Comparison of ENCODE assay signal across 35 cellular contexts in the genomic region with DNA sequence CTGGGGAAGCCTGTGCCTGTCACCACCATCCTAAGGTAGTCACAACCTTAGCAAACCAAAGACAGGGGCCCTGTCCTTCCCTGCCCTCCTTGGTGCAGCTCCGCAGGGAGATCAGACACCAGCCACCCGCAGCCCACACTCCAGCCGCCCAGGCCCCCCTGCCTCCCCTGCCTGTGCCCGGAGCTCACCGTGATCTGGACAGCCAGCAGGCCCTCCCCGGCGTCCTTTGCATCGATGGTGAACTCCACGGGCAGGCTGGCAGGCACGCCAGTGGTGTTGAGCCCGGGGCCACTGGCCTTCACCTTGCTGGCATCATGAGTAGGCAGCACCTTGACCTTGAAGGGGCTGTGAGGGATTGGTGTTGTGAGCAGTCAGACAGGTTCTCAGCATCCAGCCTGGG. TPM values are rescaled to one million over a fixed set of nuclear protein-coding genes. Genes with fewer than 3 reads are reported as not detected.
DNase-seq lines count a peak whose midpoint lies in the region; ATAC-seq, FAIRE-seq and TF ChIP-seq lines count a peak whose summit lies in the region.
"Had no signal": no experiment of that assay in that cellular context is flagged by ENCODE, and none has a peak within 500 bp of the region (broad histone marks: within the 10 kb centered on the region; RNA-seq: fewer than 3 reads in every experiment).

No MANE protein-coding gene starts in this region.

- FAIRE-seq in astrocyte (lab: Jason Lieb, UNC) = no peak
- FAIRE-seq: G401.6 had no signal

- no peak overlapping the region for H3K9ac ChIP-seq in astrocyte (ENCODE audit: low read length)
- H3K9ac ChIP-seq in muscle layer of colon (ENCODE audit: low read length) = no peak overlapping the region

- no peak overlapping the region for H3K27ac Mint-ChIP-seq in astrocyte (ENCODE audit: unreplicated experiment)
- peak overlapping the region; percentile 68 for H3K27ac Mint-ChIP-seq in type B pancreatic cell
- no peak overlapping the region for H3K27ac Mint-ChIP-seq in activated CD4-positive, alpha-beta T cell treated with anti-CD3 and anti-CD28 coated beads, Interleukin-2, amount 10 ng/mL, durations not matched to agents 7 days and 5 days
- H3K27ac Mint-ChIP-seq: brain; nephron; stimulated activated naive CD8-positive, alpha-beta T cell treated with anti-CD3 and anti-CD28 coated beads, Interleukin-15, Interleukin-2, amounts not matched to agents 100 ng/mL and 50 ng/mL, for 24 hours had no signal

- H3K27me3 Mint-ChIP-seq in astrocyte (ENCODE audit: low read depth, unreplicated experiment) (no peaks in the 10 kb centered on the region), type B pancreatic cell (no peaks in the 10 kb centered on the region)
- no peaks in the 10 kb centered on the region for H3K27me3 Mint-ChIP-seq in activated CD4-positive, alpha-beta T cell treated with anti-CD3 and anti-CD28 coated beads, Interleukin-2, amount 10 ng/mL, durations not matched to agents 7 days and 5 days
- H3K27me3 Mint-ChIP-seq: brain; stimulated activated naive CD8-positive, alpha-beta T cell treated with anti-CD3 and anti-CD28 coated beads, Interleukin-15, Interleukin-2, amounts not matched to agents 100 ng/mL and 50 ng/mL, for 24 hours had no signal

- CTCF ChIA-PET in activated CD4-positive, alpha-beta T cell treated with anti-CD3 and anti-CD28 coated beads, Interleukin-2, amount 10 ng/mL, durations not matched to agents 7 days and 5 days (lab: Charles Lee) = interaction anchor here (0.9 kb wide), 1 partner anchor 15 kb away, joined by 4 read pairs; no protein-coding TSS in a partner anchor

- intact Hi-C loops in Right ventricle myocardium inferior (cut with DNase I) = no loop called here

- H3K9me3 ChIP-seq in cardiac muscle cell (ENCODE audit: low read depth) (no peaks in the 10 kb centered on the region), astrocyte (ENCODE audit: insufficient read depth, low read depth, low read length) (no peaks in the 10 kb centered on the region), muscle layer of colon (ENCODE audit: low read length) (no peaks in the 10 kb centered on the region)
- H3K9me3 ChIP-seq: BE2C, gastrocnemius medialis, ovary, SJCRH30, thoracic aorta had no signal

- H3K4me1 Mint-ChIP-seq in astrocyte (ENCODE audit: low read depth, unreplicated experiment) (peaks cover 9% of the 10 kb centered on the region), type B pancreatic cell (ENCODE audit: unreplicated experiment) (no peaks in the 10 kb centered on the region)
- peaks cover 35% of the 10 kb centered on the region for H3K4me1 Mint-ChIP-seq in activated CD4-positive, alpha-beta T cell treated with anti-CD3 and anti-CD28 coated beads, Interleukin-2, amount 10 ng/mL, durations not matched to agents 7 days and 5 days
- H3K4me1 Mint-ChIP-seq: brain, nephron had no signal

- DNase-seq in cardiac muscle cell (ENCODE audit: low read depth in 1 of 2, low spot score in 1 of 2) = no peak
- DNase-seq in Right ventricle myocardium inferior (ENCODE audit: missing footprints) = no peak
- no peak for DNase-seq in astrocyte (ENCODE audit: low read depth)
- DNase-seq in type B pancreatic cell (ENCODE audit: extremely low spot score, unreplicated experiment) = no peak
- no peak for DNase-seq in OCI-M1 (lab: John Stamatoyannopoulos, UW)
- no peak for DNase-seq in activated CD4-positive, alpha-beta T cell treated with anti-CD3 and anti-CD28 coated beads, Interleukin-2, amount 10 ng/mL, durations not matched to agents 7 days and 5 days
- no peak for DNase-seq in activated CD4-positive, alpha-beta T cell treated with anti-CD3 and anti-CD28 coated beads for 1 hour
- DNase-seq: activated CD4-positive, alpha-beta T cell treated with anti-CD3 and anti-CD28 coated beads for 48 hours; activated CD8-positive, alpha-beta memory T cell treated with anti-CD3 and anti-CD28 coated beads for 24 hours; activated effector memory CD4-positive, alpha-beta T cell treated with Interleukin-2 at 50 U/mL for 16 hours; activated T-cell treated with anti-CD3 and anti-CD28 coated beads, Interleukin-2, amount 50 U/mL, for 1 hour; BE2C; COR-L47; dorsolateral prefrontal cortex; gastrocnemius medialis; left colon; mammary epithelial cell; MV-4-11; NCI-H1436; NCI-H2081; NCI-H345; NCI-H748 treated with DMSO at 0.1 percent for 48 hours; ovary; SJCRH30; SW 1271; T-helper 9 cell had no signal

- H3K4me1 ChIP-seq in cardiac muscle cell (ENCODE audit: low read depth) (no peaks in the 10 kb centered on the region), astrocyte (ENCODE audit: insufficient read depth, low read length) (peaks cover 5% of the 10 kb centered on the region), muscle layer of colon (ENCODE audit: insufficient read depth, low read length) (peaks cover 6% of the 10 kb centered on the region)
- H3K4me1 ChIP-seq: BE2C, gastrocnemius medialis, SJCRH30 had no signal

- POLR2A ChIA-PET in activated CD4-positive, alpha-beta T cell treated with anti-CD3 and anti-CD28 coated beads, Interleukin-2, amount 10 ng/mL, durations not matched to agents 7 days and 5 days (lab: Charles Lee) = no interaction called here

- peaks cover 98% of the 10 kb centered on the region for H4K20me1 ChIP-seq in astrocyte (ENCODE audit: insufficient read depth, low read length)

- no peaks in the 10 kb centered on the region for H3K27me3 ChIP-seq in cardiac muscle cell
- no peaks in the 10 kb centered on the region for H3K27me3 ChIP-seq in astrocyte (ENCODE audit: insufficient read depth, low read length)
- no peaks in the 10 kb centered on the region for H3K27me3 ChIP-seq in muscle layer of colon (ENCODE audit: control insufficient read depth in 1 of 2, insufficient read depth in 2 of 2, low read length in 2 of 2)
- H3K27me3 ChIP-seq: BE2C, gastrocnemius medialis, hepatocyte, ovary, SJCRH30 had no signal

- no peak for ATAC-seq in Right ventricle myocardium inferior
- ATAC-seq: gastrocnemius medialis, left colon had no signal

- H3K4me3 ChIP-seq in cardiac muscle cell (no peak overlapping the region), astrocyte (ENCODE audit: insufficient read depth, low read depth, low read length) (no peak overlapping the region), muscle layer of colon (ENCODE audit: low read depth in 1 of 2, low read length in 2 of 2) (no peak overlapping the region)
- H3K4me3 ChIP-seq: dorsolateral prefrontal cortex, gastrocnemius medialis, hepatocyte, ovary, SJCRH30, smooth muscle cell, thoracic aorta had no signal

- H3K9me3 Mint-ChIP-seq in astrocyte (ENCODE audit: unreplicated experiment) (no peaks in the 10 kb centered on the region), type B pancreatic cell (no peaks in the 10 kb centered on the region)
- no peaks in the 10 kb centered on the region for H3K9me3 Mint-ChIP-seq in activated CD4-positive, alpha-beta T cell treated with anti-CD3 and anti-CD28 coated beads, Interleukin-2, amount 10 ng/mL, durations not matched to agents 7 days and 5 days
- H3K9me3 Mint-ChIP-seq: stimulated activated naive CD8-positive, alpha-beta T cell treated with anti-CD3 and anti-CD28 coated beads, Interleukin-15, Interleukin-2, amounts not matched to agents 100 ng/mL and 50 ng/mL, for 24 hours had no signal

- H3K4me3 Mint-ChIP-seq in astrocyte (ENCODE audit: unreplicated experiment) = peak overlapping the region; percentile 40
- no peak overlapping the region for H3K4me3 Mint-ChIP-seq in type B pancreatic cell
- H3K4me3 Mint-ChIP-seq in activated CD4-positive, alpha-beta T cell treated with anti-CD3 and anti-CD28 coated beads, Interleukin-2, amount 10 ng/mL, durations not matched to agents 7 days and 5 days = no peak overlapping the region
- H3K4me3 Mint-ChIP-seq: brain; nephron; stimulated activated naive CD8-positive, alpha-beta T cell treated with anti-CD3 and anti-CD28 coated beads, Interleukin-15, Interleukin-2, amounts not matched to agents 100 ng/mL and 50 ng/mL, for 24 hours had no signal

- H3K36me3 Mint-ChIP-seq in astrocyte (ENCODE audit: low read depth, unreplicated experiment) (peaks cover 4% of the 10 kb centered on the region), type B pancreatic cell (peaks cover 4% of the 10 kb centered on the region)
- peaks cover 18% of the 10 kb centered on the region for H3K36me3 Mint-ChIP-seq in activated CD4-positive, alpha-beta T cell treated with anti-CD3 and anti-CD28 coated beads, Interleukin-2, amount 10 ng/mL, durations not matched to agents 7 days and 5 days (ENCODE audit: low read depth)

- no peak overlapping the region for H3K4me2 ChIP-seq in astrocyte (ENCODE audit: low read length)
- H3K4me2 ChIP-seq: hepatocyte, smooth muscle cell had no signal

- no peak overlapping the region for H2AFZ ChIP-seq in astrocyte (ENCODE audit: low read depth, low read length)
- H2AFZ ChIP-seq: hepatocyte had no signal

- peak overlapping the region; percentile 48 for H3K27ac ChIP-seq in cardiac muscle cell
- no peak overlapping the region for H3K27ac ChIP-seq in astrocyte (ENCODE audit: low read depth, low read length)
- H3K27ac ChIP-seq in muscle layer of colon (ENCODE audit: low read depth, low read length) = peak overlapping the region; percentile 30
- H3K27ac ChIP-seq: dorsolateral prefrontal cortex, gastrocnemius medialis, hepatocyte, ovary, SJCRH30, VCaP had no signal

- peaks cover 66% of the 10 kb centered on the region for H3K36me3 ChIP-seq in cardiac muscle cell
- H3K36me3 ChIP-seq in astrocyte (ENCODE audit: insufficient read depth, low read length) = peaks cover 21% of the 10 kb centered on the region
- peaks cover 96% of the 10 kb centered on the region for H3K36me3 ChIP-seq in muscle layer of colon (ENCODE audit: insufficient read depth, low read length)
- H3K36me3 ChIP-seq: gastrocnemius medialis, ovary had no signal

- TF ChIP-seq CTCF in cardiac muscle cell (IDR thresholded peaks at IDR 0.05; ENCODE audit: low read depth, low read length) (no peak), astrocyte (IDR thresholded peaks at IDR 0.05; ENCODE audit: insufficient read depth, low read depth, low read length) (no peak), type B pancreatic cell (conservative IDR thresholded peaks at IDR 0.05) (no peak)

- peaks cover 78% of the 10 kb centered on the region for H3K79me2 ChIP-seq in astrocyte (ENCODE audit: insufficient read depth, low read length)

RNA-seq across cellular contexts. Expression of gene FLNA, which starts 16.4 kb away (rescaled TPM):
- total RNA-seq in cardiac muscle cell (405 and 447 TPM in 2 replicates), Right ventricle myocardium inferior (253 TPM), astrocyte (2,809 and 2,978 TPM in 2 replicates), type B pancreatic cell (ENCODE audit: low replicate concordance) (806 and 851 TPM in 2 replicates)
- 250 and 341 TPM in 2 replicates for polyA plus RNA-seq in cardiac muscle cell
- 1,000 to 10,000 TPM; 1,440 to 1,524 TPM for total RNA-seq in activated CD4-positive, alpha-beta T cell treated with anti-CD3 and anti-CD28 coated beads, Interleukin-2, amount 10 ng/mL, durations not matched to agents 7 days and 5 days

RNA-seq across cellular contexts. Expression of gene EMD, which starts 21.1 kb away (rescaled TPM):
- 56.9 and 66.2 TPM in 2 replicates for total RNA-seq in cardiac muscle cell
- polyA plus RNA-seq in cardiac muscle cell = 77.7 and 91.2 TPM in 2 replicates
- total RNA-seq in Right ventricle myocardium inferior = 51.1 TPM
- total RNA-seq in astrocyte = 75.6 and 75.7 TPM in 2 replicates
- total RNA-seq in type B pancreatic cell (ENCODE audit: low replicate concordance) = 56.7 and 62.7 TPM in 2 replicates
- total RNA-seq in activated CD4-positive, alpha-beta T cell treated with anti-CD3 and anti-CD28 coated beads, Interleukin-2, amount 10 ng/mL, durations not matched to agents 7 days and 5 days = 10 to 100 TPM; 52.1 to 59.9 TPM

RNA-seq across cellular contexts. Expression of gene RPL10, which starts 40.2 kb away (rescaled TPM):
- 2,299 and 4,006 TPM in 2 replicates for total RNA-seq in cardiac muscle cell
- polyA plus RNA-seq in cardiac muscle cell = 1,000 and 1,150 TPM in 2 replicates
- 2,181 TPM for total RNA-seq in Right ventricle myocardium inferior
- 1,848 and 1,967 TPM in 2 replicates for total RNA-seq in astrocyte
- 2,880 and 3,042 TPM in 2 replicates for total RNA-seq in type B pancreatic cell (ENCODE audit: low replicate concordance)
- 1,000 to 10,000 TPM; 1,884 to 2,727 TPM for total RNA-seq in activated CD4-positive, alpha-beta T cell treated with anti-CD3 and anti-CD28 coated beads, Interleukin-2, amount 10 ng/mL, durations not matched to agents 7 days and 5 days

RNA-seq across cellular contexts. Expression of gene DNASE1L1, which starts 51.0 kb away (rescaled TPM):
- total RNA-seq in cardiac muscle cell = 34.3 and 40.4 TPM in 2 replicates
- polyA plus RNA-seq in cardiac muscle cell = 24.8 and 26.1 TPM in 2 replicates
- 52.3 TPM for total RNA-seq in Right ventricle myocardium inferior
- total RNA-seq in astrocyte = 35.1 and 39.1 TPM in 2 replicates
- total RNA-seq in type B pancreatic cell (ENCODE audit: low replicate concordance) = 13.3 and 14.4 TPM in 2 replicates
- 10 to 100 TPM; 21.8 to 24.3 TPM for total RNA-seq in activated CD4-positive, alpha-beta T cell treated with anti-CD3 and anti-CD28 coated beads, Interleukin-2, amount 10 ng/mL, durations not matched to agents 7 days and 5 days

RNA-seq across cellular contexts. Expression of gene TAFAZZIN, which starts 53.3 kb away (rescaled TPM):
- 37.4 and 52.1 TPM in 2 replicates for total RNA-seq in cardiac muscle cell
- 59.7 and 65.0 TPM in 2 replicates for polyA plus RNA-seq in cardiac muscle cell
- total RNA-seq in Right ventricle myocardium inferior = 36.1 TPM
- total RNA-seq in astrocyte = 16.6 and 20.7 TPM in 2 replicates
- total RNA-seq in type B pancreatic cell (ENCODE audit: low replicate concordance) = 30.5 and 46.1 TPM in 2 replicates
- 100 to 1,000 TPM in 1 of 2 experiments, 10 to 100 TPM in 1; 86.6 to 104 TPM for total RNA-seq in activated CD4-positive, alpha-beta T cell treated with anti-CD3 and anti-CD28 coated beads, Interleukin-2, amount 10 ng/mL, durations not matched to agents 7 days and 5 days
